In the genomic region with DNA sequence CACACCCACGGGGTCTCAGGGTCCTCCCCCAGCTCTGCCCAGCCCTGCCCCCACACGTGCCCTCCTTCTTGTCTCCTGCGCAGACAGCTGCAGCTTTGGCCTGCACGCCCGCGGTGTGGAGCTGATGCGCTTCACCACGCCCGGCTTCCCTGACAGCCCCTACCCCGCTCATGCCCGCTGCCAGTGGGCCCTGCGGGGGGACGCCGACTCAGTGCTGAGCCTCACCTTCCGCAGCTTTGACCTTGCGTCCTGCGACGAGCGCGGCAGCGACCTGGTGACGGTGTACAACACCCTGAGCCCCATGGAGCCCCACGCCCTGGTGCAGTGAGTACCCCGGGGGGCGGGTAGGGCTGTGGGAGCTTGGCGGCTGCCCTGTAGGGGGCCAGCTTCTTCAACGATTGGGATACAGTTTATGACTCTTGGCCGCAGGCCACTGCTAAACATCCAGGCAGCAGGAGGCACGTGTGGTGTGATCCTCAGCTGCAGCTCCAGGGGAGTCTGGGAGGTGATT, we compare ENCODE assay signal across 20 cellular contexts.
"Had no signal": no experiment of that assay in that cellular context is flagged by ENCODE, and none has a peak within 500 bp of the region (broad histone marks: within the 10 kb centered on the region; RNA-seq: fewer than 3 reads in every experiment).

No MANE protein-coding gene starts in this region.

- H3K36me3 ChIP-seq: ovary, uterus had no signal

- ATAC-seq: activated T-cell treated with anti-CD3 and anti-CD28 coated beads, Interleukin-2, amount 50 U/mL, for 4 hours; lower lobe of right lung had no signal

- H3K27ac ChIP-seq: hepatocyte, lower lobe of right lung, ovary, thyroid gland, uterus had no signal

- H3K9me3 ChIP-seq: lower lobe of right lung, ovary, thyroid gland, uterus had no signal

- H3K36me3 Mint-ChIP-seq: activated naive CD8-positive, alpha-beta T cell; brain had no signal

- DNase-seq: activated CD4-positive, alpha-beta T cell treated with anti-CD3 and anti-CD28 coated beads, Interleukin-2, amount 50 U/mL, for 4 hours; activated CD4-positive, CD25-positive, alpha-beta regulatory T cell; activated effector memory CD4-positive, alpha-beta T cell treated with anti-CD3 and anti-CD28 coated beads, Interleukin-2, amount 50 U/mL, for 16 hours; activated T-cell treated with anti-CD3 and anti-CD28 coated beads, Interleukin-2, amount 50 U/mL, for 4 hours; amygdala; dermis blood vessel endothelial cell; endodermal cell; erythroblast; kidney glomerular epithelial cell; lower lobe of right lung; ovary; stimulated activated CD4-positive, alpha-beta T cell treated with anti-CD3 and anti-CD28 coated beads, Interleukin-15, amount 100 ng/mL, for 24 hours; stimulated activated CD4-positive, alpha-beta T cell treated with anti-CD3 and anti-CD28 coated beads, Interleukin-4, amount 100 ng/mL, for 24 hours; thyroid gland; uterus had no signal

- H3K9me3 Mint-ChIP-seq: activated T-cell treated with anti-CD3 and anti-CD28 coated beads, Interleukin-2, amount 50 U/mL, for 4 hours; nephron; T-helper 1 cell treated with Interleukin-12 subunit alpha and Interleukin-12 subunit beta and Interleukin-4 antibody, amounts not matched to agents 30 μg/mL and 1 μg/mL, for 36 hours had no signal

- H3K4me1 ChIP-seq: lower lobe of right lung, uterus had no signal

- H3K27ac Mint-ChIP-seq: activated naive CD8-positive, alpha-beta T cell; brain; endodermal cell; nephron; T-helper 1 cell treated with Interleukin-12 subunit alpha and Interleukin-12 subunit beta and Interleukin-4 antibody, amounts not matched to agents 30 μg/mL and 1 μg/mL, for 36 hours had no signal

- H3K4me3 ChIP-seq: hepatocyte, lower lobe of right lung, ovary, thyroid gland, uterus had no signal

- H3K4me1 Mint-ChIP-seq: brain, endodermal cell, nephron had no signal

- H3K4me3 Mint-ChIP-seq: activated naive CD8-positive, alpha-beta T cell; activated T-cell treated with anti-CD3 and anti-CD28 coated beads, Interleukin-2, amount 50 U/mL, for 4 hours; brain; endodermal cell; nephron; T-helper 1 cell treated with Interleukin-12 subunit alpha and Interleukin-12 subunit beta and Interleukin-4 antibody, amounts not matched to agents 30 μg/mL and 1 μg/mL, for 36 hours had no signal

- H3K27me3 ChIP-seq: hepatocyte, ovary, thyroid gland, uterus had no signal
